18 cellular contexts compared by ENCODE assay signal in the genomic region with DNA sequence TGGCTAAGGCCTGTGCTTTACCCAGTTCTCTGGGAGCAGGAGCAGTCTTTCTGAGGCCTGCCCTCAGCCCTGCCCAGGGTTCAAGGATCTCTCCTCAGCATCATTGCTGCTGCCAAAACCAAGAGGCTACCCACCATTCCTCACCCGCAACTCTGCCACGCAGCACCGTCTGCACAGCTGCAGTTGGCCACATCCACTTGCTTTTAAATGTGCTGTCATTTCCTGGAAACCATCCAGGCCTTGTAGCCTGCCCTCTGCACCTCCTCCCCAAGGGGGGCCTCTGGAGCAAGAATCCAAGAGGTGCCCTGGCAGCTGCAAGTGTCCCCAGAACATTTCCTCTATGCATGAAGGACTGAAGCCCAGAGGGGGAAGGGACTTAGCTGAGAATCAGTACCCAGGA. TPM values are rescaled to one million over a fixed set of nuclear protein-coding genes. Genes with fewer than 3 reads are reported as not detected.
A peak's percentile ranks its signal among the peaks of the same experiment; 100 is the strongest.
DNase-seq lines count a peak whose midpoint lies in the region; ATAC-seq and TF ChIP-seq lines count a peak whose summit lies in the region.
"Had no signal": no experiment of that assay in that cellular context is flagged by ENCODE, and none has a peak within 500 bp of the region (broad histone marks: within the 10 kb centered on the region; RNA-seq: fewer than 3 reads in every experiment).

No MANE protein-coding gene starts in this region.

- in situ Hi-C loops in GM13977 (cut with MboI; ENCODE audit: low pct_unique_long_range_greater_than_20kb, low sequenced_read_pairs, unreplicated experiment): no loop called here

- peak overlapping the region; percentile 44 for H3K9ac ChIP-seq in Loucy (ENCODE audit: low read depth, low read length, poor library complexity, severe bottlenecking)

- peaks cover 0 to 4% of the 10 kb centered on the region in 2 donors for H3K27me3 Mint-ChIP-seq in natural killer cell treated with Interleukin-12 subunit alpha and Interleukin-12 subunit beta and Interleukin-15 and Interleukin-18, amount 100 ng/mL, for 72 hours
- H3K27me3 Mint-ChIP-seq in natural killer cell (ENCODE audit: low read depth in 2 of 2): peaks cover 0 to 7% of the 10 kb centered on the region in 2 donors

- H3K4me1 ChIP-seq in Loucy (ENCODE audit: insufficient read depth, low read length, poor library complexity, severe bottlenecking) (peaks cover 37% of the 10 kb centered on the region), ascending aorta (no peaks in the 10 kb centered on the region)
- H3K4me1 ChIP-seq: left lung had no signal

- no peaks in the 10 kb centered on the region for H3K9me3 Mint-ChIP-seq in natural killer cell treated with Interleukin-12 subunit alpha and Interleukin-12 subunit beta and Interleukin-15 and Interleukin-18, amount 100 ng/mL, for 72 hours
- H3K9me3 Mint-ChIP-seq in natural killer cell: no peaks in the 10 kb centered on the region
- H3K9me3 Mint-ChIP-seq: CD4-positive, CD25-positive, alpha-beta regulatory T cell; naive thymus-derived CD8-positive, alpha-beta T cell had no signal

- no peaks in the 10 kb centered on the region for H3K79me2 ChIP-seq in Loucy (ENCODE audit: insufficient read depth, low read length)

- TF ChIP-seq CTCF in natural killer cell (IDR thresholded peaks at IDR 0.05) (no peak), Loucy (conservative IDR thresholded peaks at IDR 0.05; ENCODE audit: low read length) (no peak), choroid plexus epithelial cell (conservative IDR thresholded peaks at IDR 0.05; ENCODE audit: low read depth, low read length) (no peak), ascending aorta (IDR thresholded peaks at IDR 0.05) (no peak), coronary artery (IDR thresholded peaks at IDR 0.05) (no peak), GM13977 (IDR thresholded peaks at IDR 0.05; ENCODE audit: extremely low read depth, insufficient read depth, missing control alignments) (no peak)

- DNase-seq in natural killer cell treated with Interleukin-12 subunit alpha and Interleukin-12 subunit beta and Interleukin-15 and Interleukin-18, amount 100 ng/mL, for 72 hours (ENCODE audit: low spot score): peak; percentile 28
- no peak for DNase-seq in natural killer cell
- peak; percentile 41 for DNase-seq in choroid plexus epithelial cell (ENCODE audit: low read depth)
- no peak for DNase-seq in ascending aorta (ENCODE audit: low spot score in 2 of 2)
- no peak for DNase-seq in coronary artery (ENCODE audit: low spot score)
- no peak for DNase-seq in GM13977 (ENCODE audit: low spot score)
- DNase-seq in GF-D8 (lab: John Stamatoyannopoulos, UW): no peak
- DNase-seq: naive thymus-derived CD8-positive, alpha-beta T cell; NCI-H2029 treated with DMSO at 0.1 percent for 48 hours; NCI-H82; stimulated activated CD4-positive, alpha-beta T cell treated with anti-CD3 and anti-CD28 coated beads, Interleukin-4, amount 100 ng/mL, for 24 hours; trophoblast cell had no signal

- H3K36me3 Mint-ChIP-seq in natural killer cell treated with Interleukin-12 subunit alpha and Interleukin-12 subunit beta and Interleukin-15 and Interleukin-18, amount 100 ng/mL, for 72 hours: no peaks in the 10 kb centered on the region
- H3K36me3 Mint-ChIP-seq in natural killer cell: no peaks in the 10 kb centered on the region
- H3K36me3 Mint-ChIP-seq: activated naive CD8-positive, alpha-beta T cell; CD4-positive, CD25-positive, alpha-beta regulatory T cell had no signal

- no peaks in the 10 kb centered on the region for H3K36me3 ChIP-seq in Loucy (ENCODE audit: insufficient read depth, low read length)
- H3K36me3 ChIP-seq in ascending aorta: no peaks in the 10 kb centered on the region
- H3K36me3 ChIP-seq: left lung had no signal

- H3K27ac Mint-ChIP-seq in natural killer cell treated with Interleukin-12 subunit alpha and Interleukin-12 subunit beta and Interleukin-15 and Interleukin-18, amount 100 ng/mL, for 72 hours: no peak overlapping the region
- no peak overlapping the region for H3K27ac Mint-ChIP-seq in natural killer cell
- H3K27ac Mint-ChIP-seq: activated naive CD8-positive, alpha-beta T cell; CD4-positive, CD25-positive, alpha-beta regulatory T cell; naive thymus-derived CD8-positive, alpha-beta T cell had no signal

- H3K4me3 ChIP-seq in Loucy (ENCODE audit: low read length, poor library complexity, severe bottlenecking): no peak overlapping the region
- no peak overlapping the region for H3K4me3 ChIP-seq in choroid plexus epithelial cell (ENCODE audit: low read depth, low read length)
- no peak overlapping the region for H3K4me3 ChIP-seq in ascending aorta
- H3K4me3 ChIP-seq in coronary artery: no peak overlapping the region
- H3K4me3 ChIP-seq: left lung had no signal

- no peaks in the 10 kb centered on the region for H4K20me1 ChIP-seq in Loucy (ENCODE audit: insufficient read depth, low read length, poor library complexity, severe bottlenecking)

- no peaks in the 10 kb centered on the region for H3K27me3 ChIP-seq in Loucy (ENCODE audit: insufficient read depth, low read length, poor library complexity, severe bottlenecking)
- no peaks in the 10 kb centered on the region for H3K27me3 ChIP-seq in ascending aorta

- peak overlapping the region; percentile 7; the same call in 1 of the 2 replicates for H2AFZ ChIP-seq in Loucy (ENCODE audit: low read length)

- H3K4me3 Mint-ChIP-seq in natural killer cell treated with Interleukin-12 subunit alpha and Interleukin-12 subunit beta and Interleukin-15 and Interleukin-18, amount 100 ng/mL, for 72 hours: no peak overlapping the region
- H3K4me3 Mint-ChIP-seq in natural killer cell: no peak overlapping the region
- H3K4me3 Mint-ChIP-seq: activated naive CD8-positive, alpha-beta T cell; CD4-positive, CD25-positive, alpha-beta regulatory T cell; naive thymus-derived CD8-positive, alpha-beta T cell had no signal

- H3K27ac ChIP-seq in ascending aorta (no peak overlapping the region), coronary artery (no peak overlapping the region)
- H3K27ac ChIP-seq: left lung had no signal

- H3K9me2 ChIP-seq in Loucy (replicated peaks; ENCODE audit: low read depth, low read length): no peaks in the 10 kb centered on the region

- H3F3A ChIP-seq in Loucy (ENCODE audit: low read depth): no peaks in the 10 kb centered on the region

- intact Hi-C loops in natural killer cell (cut with micrococcal nuclease): no loop called here
- intact Hi-C loops in ascending aorta (cut with DNase I): no loop called here

- H3K4me1 Mint-ChIP-seq in natural killer cell treated with Interleukin-12 subunit alpha and Interleukin-12 subunit beta and Interleukin-15 and Interleukin-18, amount 100 ng/mL, for 72 hours (ENCODE audit: low read depth in 2 of 2): peaks cover 9 to 16% of the 10 kb centered on the region in 2 donors
- H3K4me1 Mint-ChIP-seq in natural killer cell: peaks cover 7 to 11% of the 10 kb centered on the region in 2 donors
- H3K4me1 Mint-ChIP-seq: CD4-positive, CD25-positive, alpha-beta regulatory T cell; naive thymus-derived CD8-positive, alpha-beta T cell had no signal

- ATAC-seq in natural killer cell treated with Interleukin-12 subunit alpha and Interleukin-12 subunit beta and Interleukin-15 and Interleukin-18, amount 100 ng/mL, for 72 hours: peak; percentile 4 to 37
- ATAC-seq in natural killer cell: no peak
- ATAC-seq: left lung; naive thymus-derived CD8-positive, alpha-beta T cell had no signal

- H3K4me2 ChIP-seq in Loucy (ENCODE audit: low read depth, low read length, poor library complexity, severe bottlenecking): peak overlapping the region; percentile 18

- H3K9me3 ChIP-seq in Loucy (ENCODE audit: insufficient read depth, low read depth, low read length): no peaks in the 10 kb centered on the region
- H3K9me3 ChIP-seq in ascending aorta: no peaks in the 10 kb centered on the region
- H3K9me3 ChIP-seq: left lung had no signal

RNA-seq across cellular contexts. Expression of gene EMX1, which starts 14.7 kb away (rescaled TPM):
- not detected for total RNA-seq in natural killer cell treated with Interleukin-12 subunit alpha and Interleukin-12 subunit beta and Interleukin-15 and Interleukin-18, amount 100 ng/mL, for 72 hours
- not detected for total RNA-seq in natural killer cell
- not detected for total RNA-seq in ascending aorta
- total RNA-seq: CD4-positive, CD25-positive, alpha-beta regulatory T cell; esophagus mucosa; left lung; naive thymus-derived CD8-positive, alpha-beta T cell; SK-MEL-5 had no signal

RNA-seq across cellular contexts. Expression of gene SPR, which starts 44.8 kb away (rescaled TPM):
- total RNA-seq in natural killer cell treated with Interleukin-12 subunit alpha and Interleukin-12 subunit beta and Interleukin-15 and Interleukin-18, amount 100 ng/mL, for 72 hours: 10 to 100 TPM in 1 of 2 donors, 1 to 10 TPM in 1; 3.4 to 10.2 TPM
- total RNA-seq in natural killer cell: 1 to 10 TPM in 1 of 3 donors, under 1 TPM in 2; 0.16 to 1.7 (median 0.34) TPM
- total RNA-seq in ascending aorta: 68.3 TPM
- total RNA-seq: CD4-positive, CD25-positive, alpha-beta regulatory T cell had no signal

Comparison
In these comparisons a context has a peak if more than half of its experiments do, and no peak if none do; other contexts are left out.
1. ATAC-seq: peak in natural killer cell treated with Interleukin-12 subunit alpha and Interleukin-12 subunit beta and Interleukin-15 and Interleukin-18, amount 100 ng/mL, for 72 hours (2 of 2); none in natural killer cell (0 of 3).
2. DNase-seq: peak in natural killer cell treated with Interleukin-12 subunit alpha and Interleukin-12 subunit beta and Interleukin-15 and Interleukin-18, amount 100 ng/mL, for 72 hours (single experiment) and choroid plexus epithelial cell (single experiment); none in natural killer cell (single experiment), ascending aorta (0 of 2), coronary artery (single experiment), GM13977 (single experiment) and GF-D8 (single experiment).